ENCODE assay signal across 20 cellular contexts in genomic region chr2:128835342-128835855, GRCh38.
A peak's percentile ranks its signal among the peaks of the same experiment; 100 is the strongest.
DNase-seq lines count a peak whose midpoint lies in the region; ATAC-seq and TF ChIP-seq lines count a peak whose summit lies in the region.
"Had no signal": no experiment of that assay in that cellular context is flagged by ENCODE, and none has a peak within 500 bp of the region (broad histone marks: within the 10 kb centered on the region; RNA-seq: fewer than 3 reads in every experiment).

No MANE protein-coding gene starts in this region.

- H4K20me1 ChIP-seq in Karpas-422 (ENCODE audit: insufficient read depth, low read depth, low read length) (no peaks in the 10 kb centered on the region), osteoblast (ENCODE audit: insufficient read depth, low read length) (no peaks in the 10 kb centered on the region)
- H4K20me1 ChIP-seq: BLaER1 had no signal

- ATAC-seq in HG02798 (IDR thresholded peaks at IDR 0.05; ENCODE audit: poor library complexity, unreplicated experiment) = no peak
- ATAC-seq: CD8-positive, alpha-beta T cell had no signal

- intact Hi-C loops in activated CD4-positive, alpha-beta memory T cell treated with anti-CD3 and anti-CD28 coated beads for 36 hours (cut with micrococcal nuclease) = no loop called here
- intact Hi-C loops in thyroid gland (cut with DNase I) = no loop called here

- no peaks in the 10 kb centered on the region for H3K9me2 ChIP-seq in Karpas-422 (replicated peaks; ENCODE audit: insufficient read depth, low read length)

- H3K27me3 Mint-ChIP-seq in activated naive CD4-positive, alpha-beta T cell treated with anti-CD3 and anti-CD28 coated beads, Interleukin-2, amount 50 U/mL, for 24 hours = peaks cover 5% of the 10 kb centered on the region
- no peaks in the 10 kb centered on the region for H3K27me3 Mint-ChIP-seq in activated naive CD4-positive, alpha-beta T cell treated with anti-CD3 and anti-CD28 coated beads, Interleukin-2, amount 10 ng/mL, durations not matched to agents 7 days and 5 days
- H3K27me3 Mint-ChIP-seq in activated CD4-positive, alpha-beta memory T cell treated with anti-CD3 and anti-CD28 coated beads for 36 hours = peaks cover 2% of the 10 kb centered on the region

- H3K27ac Mint-ChIP-seq in activated naive CD4-positive, alpha-beta T cell treated with anti-CD3 and anti-CD28 coated beads, Interleukin-2, amount 50 U/mL, for 24 hours = peak overlapping the region; percentile 18
- H3K27ac Mint-ChIP-seq in activated naive CD4-positive, alpha-beta T cell treated with anti-CD3 and anti-CD28 coated beads, Interleukin-2, amount 10 ng/mL, durations not matched to agents 7 days and 5 days = no peak overlapping the region
- H3K27ac Mint-ChIP-seq in activated CD4-positive, alpha-beta memory T cell treated with anti-CD3 and anti-CD28 coated beads for 36 hours = no peak overlapping the region
- H3K27ac Mint-ChIP-seq: CD8-positive, alpha-beta T cell had no signal

- POLR2A ChIA-PET in activated CD4-positive, alpha-beta memory T cell treated with anti-CD3 and anti-CD28 coated beads for 36 hours (lab: Charles Lee) = no interaction called here

- no peak for TF ChIP-seq CTCF in osteoblast (IDR thresholded peaks at IDR 0.05; ENCODE audit: extremely low read depth, low read depth, low read length)
- no peak for TF ChIP-seq CTCF in thyroid gland (IDR thresholded peaks at IDR 0.05)

- no peak overlapping the region for H3K9ac ChIP-seq in Karpas-422 (ENCODE audit: low read length)
- H3K9ac ChIP-seq: BLaER1, GM23248 had no signal

- H3K36me3 Mint-ChIP-seq in activated naive CD4-positive, alpha-beta T cell treated with anti-CD3 and anti-CD28 coated beads, Interleukin-2, amount 50 U/mL, for 24 hours = no peaks in the 10 kb centered on the region
- no peaks in the 10 kb centered on the region for H3K36me3 Mint-ChIP-seq in activated naive CD4-positive, alpha-beta T cell treated with anti-CD3 and anti-CD28 coated beads, Interleukin-2, amount 10 ng/mL, durations not matched to agents 7 days and 5 days
- no peaks in the 10 kb centered on the region for H3K36me3 Mint-ChIP-seq in activated CD4-positive, alpha-beta memory T cell treated with anti-CD3 and anti-CD28 coated beads for 36 hours
- H3K36me3 Mint-ChIP-seq: CD8-positive, alpha-beta T cell had no signal

- CTCF ChIA-PET in activated naive CD4-positive, alpha-beta T cell treated with anti-CD3 and anti-CD28 coated beads, Interleukin-2, amount 10 ng/mL, durations not matched to agents 7 days and 5 days (lab: Charles Lee) = no interaction called here
- CTCF ChIA-PET in activated CD4-positive, alpha-beta memory T cell treated with anti-CD3 and anti-CD28 coated beads for 36 hours (lab: Charles Lee) = no interaction called here

- H3K27ac ChIP-seq in Karpas-422 (ENCODE audit: low read length) (no peak overlapping the region), osteoblast (ENCODE audit: low read depth, low read length) (no peak overlapping the region), thyroid gland (no peak overlapping the region)
- H3K27ac ChIP-seq: BLaER1, GM23248, HL-60 had no signal

- H3K79me2 ChIP-seq in Karpas-422 (ENCODE audit: low read length) (no peaks in the 10 kb centered on the region), osteoblast (ENCODE audit: insufficient read depth, low read length) (no peaks in the 10 kb centered on the region)

- H3K9me3 Mint-ChIP-seq in activated naive CD4-positive, alpha-beta T cell treated with anti-CD3 and anti-CD28 coated beads, Interleukin-2, amount 50 U/mL, for 24 hours = peaks cover 7% of the 10 kb centered on the region
- H3K9me3 Mint-ChIP-seq in activated naive CD4-positive, alpha-beta T cell treated with anti-CD3 and anti-CD28 coated beads, Interleukin-2, amount 10 ng/mL, durations not matched to agents 7 days and 5 days = peaks cover 3% of the 10 kb centered on the region
- no peaks in the 10 kb centered on the region for H3K9me3 Mint-ChIP-seq in activated CD4-positive, alpha-beta memory T cell treated with anti-CD3 and anti-CD28 coated beads for 36 hours
- H3K9me3 Mint-ChIP-seq: CD8-positive, alpha-beta T cell had no signal

- H3K9me3 ChIP-seq in Karpas-422 (ENCODE audit: low read length) (no peaks in the 10 kb centered on the region), osteoblast (ENCODE audit: low read depth, low read length) (no peaks in the 10 kb centered on the region), thyroid gland (no peaks in the 10 kb centered on the region)
- H3K9me3 ChIP-seq: BLaER1 had no signal

- H3K4me3 ChIP-seq in Karpas-422 (ENCODE audit: low read length) (no peak overlapping the region), osteoblast (ENCODE audit: insufficient read depth, low read length) (no peak overlapping the region), thyroid gland (replicated peaks in 1 of 3) (no peak overlapping the region)
- H3K4me3 ChIP-seq: BLaER1, GM23248 had no signal

- H3K4me2 ChIP-seq in Karpas-422 (ENCODE audit: low read depth, low read length, poor library complexity, severe bottlenecking) (no peak overlapping the region), osteoblast (ENCODE audit: insufficient read depth, low read length) (no peak overlapping the region)
- H3K4me2 ChIP-seq: BLaER1 had no signal

- H3K4me1 Mint-ChIP-seq in activated naive CD4-positive, alpha-beta T cell treated with anti-CD3 and anti-CD28 coated beads, Interleukin-2, amount 50 U/mL, for 24 hours = no peaks in the 10 kb centered on the region
- H3K4me1 Mint-ChIP-seq in activated naive CD4-positive, alpha-beta T cell treated with anti-CD3 and anti-CD28 coated beads, Interleukin-2, amount 10 ng/mL, durations not matched to agents 7 days and 5 days = no peaks in the 10 kb centered on the region
- no peaks in the 10 kb centered on the region for H3K4me1 Mint-ChIP-seq in activated CD4-positive, alpha-beta memory T cell treated with anti-CD3 and anti-CD28 coated beads for 36 hours (ENCODE audit: low read depth)

- H3K36me3 ChIP-seq in Karpas-422 (ENCODE audit: insufficient read depth, low read length) (no peaks in the 10 kb centered on the region), osteoblast (ENCODE audit: insufficient read depth, low read length) (no peaks in the 10 kb centered on the region), thyroid gland (no peaks in the 10 kb centered on the region)
- H3K36me3 ChIP-seq: BLaER1 had no signal

- no peaks in the 10 kb centered on the region for H3K27me3 ChIP-seq in Karpas-422 (ENCODE audit: low read length)
- no peaks in the 10 kb centered on the region for H3K27me3 ChIP-seq in osteoblast (ENCODE audit: insufficient read depth, low read length)
- H3K27me3 ChIP-seq in thyroid gland = no peaks in the 10 kb centered on the region
- H3K27me3 ChIP-seq: BLaER1 had no signal

- DNase-seq in activated naive CD4-positive, alpha-beta T cell treated with anti-CD3 and anti-CD28 coated beads, Interleukin-2, amount 10 ng/mL, durations not matched to agents 7 days and 5 days = no peak
- DNase-seq in Karpas-422 = peak; percentile 2
- DNase-seq in islet precursor cell = peak; percentile 47
- peak; percentile 27 for DNase-seq in osteoblast (ENCODE audit: insufficient read length, low spot score, missing footprints)
- no peak for DNase-seq in activated CD4-positive, alpha-beta memory T cell treated with anti-CD3 and anti-CD28 coated beads for 36 hours
- DNase-seq in thyroid gland = no peak
- DNase-seq: 8988T; CD8-positive, alpha-beta T cell; COR-L47; DMS 273 treated with DMSO at 0.1 percent for 48 hours; DMS53; DND-41; EL; GM23248; HCEC 1CT; IMR-90 had no signal

- H3K4me1 ChIP-seq in Karpas-422 (ENCODE audit: low read length) (peaks cover 5% of the 10 kb centered on the region), osteoblast (ENCODE audit: insufficient read depth, low read length) (no peaks in the 10 kb centered on the region), thyroid gland (peaks cover 3 to 5% of the 10 kb centered on the region in 2 donors)

- no peak overlapping the region for H2AFZ ChIP-seq in Karpas-422 (ENCODE audit: low read length)
- no peak overlapping the region for H2AFZ ChIP-seq in osteoblast (ENCODE audit: low read length)
- H2AFZ ChIP-seq: GM23248 had no signal

- H3K4me3 Mint-ChIP-seq in activated naive CD4-positive, alpha-beta T cell treated with anti-CD3 and anti-CD28 coated beads, Interleukin-2, amount 50 U/mL, for 24 hours = no peak overlapping the region
- no peak overlapping the region for H3K4me3 Mint-ChIP-seq in activated naive CD4-positive, alpha-beta T cell treated with anti-CD3 and anti-CD28 coated beads, Interleukin-2, amount 10 ng/mL, durations not matched to agents 7 days and 5 days
- no peak overlapping the region for H3K4me3 Mint-ChIP-seq in activated CD4-positive, alpha-beta memory T cell treated with anti-CD3 and anti-CD28 coated beads for 36 hours
- H3K4me3 Mint-ChIP-seq: CD8-positive, alpha-beta T cell had no signal

- 88 to 91% methylated on average over 9 to 10 of the region's 10 CpGs for WGBS in thyroid gland, 2 donors

- no peak for TF ChIP-seq POLR2A in thyroid gland (IDR thresholded peaks at IDR 0.05)

Comparison
In these comparisons a context has a peak if more than half of its experiments do, and no peak if none do; other contexts are left out.
1. DNase-seq: peak in Karpas-422 (single experiment), islet precursor cell (single experiment) and osteoblast (single experiment); none in activated naive CD4-positive, alpha-beta T cell treated with anti-CD3 and anti-CD28 coated beads, Interleukin-2, amount 10 ng/mL, durations not matched to agents 7 days and 5 days (single experiment), activated CD4-positive, alpha-beta memory T cell treated with anti-CD3 and anti-CD28 coated beads for 36 hours (single experiment) and thyroid gland (0 of 2).